Comparison of ENCODE assay signal across 8 cellular contexts in genomic region chr3:149969110-149969944, GRCh38. TPM values are rescaled to one million over a fixed set of nuclear protein-coding genes. Genes with fewer than 3 reads are reported as not detected.
DNase-seq lines count a peak whose midpoint lies in the region; ATAC-seq, FAIRE-seq and TF ChIP-seq lines count a peak whose summit lies in the region.

No MANE protein-coding gene starts in this region.

- peaks cover 44% of the 10 kb centered on the region for H3K36me3 ChIP-seq in RWPE2 (ENCODE audit: low read depth)
- H3K36me3 ChIP-seq in effector memory CD4-positive, alpha-beta T cell (ENCODE audit: control insufficient read depth, insufficient read depth, low read length) = no peaks in the 10 kb centered on the region
- peaks cover 5% of the 10 kb centered on the region for H3K36me3 ChIP-seq in thoracic aorta

- H3K4me1 ChIP-seq in RWPE2 (ENCODE audit: insufficient read depth, poor library complexity, severe bottlenecking) (peaks cover 16% of the 10 kb centered on the region), thoracic aorta (ENCODE audit: control insufficient read depth in 1 of 2, low read depth in 2 of 2) (peaks cover 14 to 54% of the 10 kb centered on the region in 2 donors)
- H3K4me1 ChIP-seq in effector memory CD4-positive, alpha-beta T cell (ENCODE audit: control insufficient read depth, insufficient read depth, low read length, poor library complexity, severe bottlenecking) = peaks cover 9% of the 10 kb centered on the region

- peak; percentile 16 for FAIRE-seq in D721Med (lab: Jason Lieb, UNC)

- H3K27ac ChIP-seq in RWPE2 (ENCODE audit: poor library complexity, severe bottlenecking) (peak overlapping the region; percentile 87), thoracic aorta (peak overlapping the region; percentile 94 to 98)
- no peak overlapping the region for H3K27ac ChIP-seq in effector memory CD4-positive, alpha-beta T cell (ENCODE audit: insufficient read depth, low read length, poor library complexity, severe bottlenecking)

- no peak for TF ChIP-seq CTCF in D721Med (IDR thresholded peaks at IDR 0.05; ENCODE audit: insufficient read depth, missing control alignments)
- TF ChIP-seq CTCF in RWPE2 (IDR thresholded peaks at IDR 0.05; ENCODE audit: poor library complexity, severe bottlenecking) = no peak
- TF ChIP-seq CTCF in thoracic aorta (IDR thresholded peaks at IDR 0.05) = no peak

- DNase-seq in D721Med (ENCODE audit: insufficient read length, low spot score) (no peak), HuH-7 (ENCODE audit: low spot score) (peak; percentile 23), RWPE2 (ENCODE audit: low spot score) (peak; percentile 70), lung microvascular endothelial cell (ENCODE audit: low read depth in 2 of 2) (peak; percentile 12 to 80), thoracic aorta (ENCODE audit: low spot score) (peak; percentile 22), germinal center (ENCODE audit: low spot score) (no peak)
- no peak for DNase-seq in effector memory CD4-positive, alpha-beta T cell

- H3K9me3 ChIP-seq in RWPE2 (ENCODE audit: severe bottlenecking) (no peaks in the 10 kb centered on the region), thoracic aorta (no peaks in the 10 kb centered on the region)
- H3K9me3 ChIP-seq in effector memory CD4-positive, alpha-beta T cell (ENCODE audit: control insufficient read depth, low read length) = no peaks in the 10 kb centered on the region

- H3K4me3 ChIP-seq in RWPE2 (ENCODE audit: severe bottlenecking) (peak overlapping the region; percentile 93), thoracic aorta (peak overlapping the region; percentile 98)
- H3K4me3 ChIP-seq in effector memory CD4-positive, alpha-beta T cell (ENCODE audit: insufficient read depth, low read depth, low read length, poor library complexity, severe bottlenecking) = peak overlapping the region; percentile 81

- ATAC-seq in RWPE2 (ENCODE audit: low read depth) (peak; percentile 59), thoracic aorta (ENCODE audit: insufficient number of reproducible peaks, low FRiP score, low read depth) (peak; percentile 19), HG03342 (IDR thresholded peaks at IDR 0.05; ENCODE audit: unreplicated experiment) (no peak)

- H3K27me3 ChIP-seq in RWPE2 (ENCODE audit: insufficient read depth, poor library complexity, severe bottlenecking) (no peaks in the 10 kb centered on the region), thoracic aorta (replicated peaks; ENCODE audit: insufficient read depth) (no peaks in the 10 kb centered on the region)
- H3K27me3 ChIP-seq in effector memory CD4-positive, alpha-beta T cell (replicated peaks; ENCODE audit: control insufficient read depth, insufficient read depth, low read length, poor library complexity, severe bottlenecking) = no peaks in the 10 kb centered on the region

RNA-seq across cellular contexts. Expression of gene PFN2, which starts 1.4 kb away (rescaled TPM):
- total RNA-seq in lung microvascular endothelial cell (4.2 and 15.5 TPM in 2 replicates), thoracic aorta (10 to 100 TPM; 78.9 to 82.0 TPM)

Comparison
In these comparisons a context has a peak if more than half of its experiments do, and no peak if none do; other contexts are left out.
1. DNase-seq: peak in HuH-7 (single experiment), RWPE2 (single experiment), lung microvascular endothelial cell (2 of 2) and thoracic aorta (single experiment); none in D721Med (single experiment), effector memory CD4-positive, alpha-beta T cell (0 of 3) and germinal center (single experiment).
2. Peak in every context shown above with its lines, with median percentiles within 50 percentile points of each other: H3K4me3 ChIP-seq.